8 cellular contexts compared by ENCODE assay signal in the genomic region with DNA sequence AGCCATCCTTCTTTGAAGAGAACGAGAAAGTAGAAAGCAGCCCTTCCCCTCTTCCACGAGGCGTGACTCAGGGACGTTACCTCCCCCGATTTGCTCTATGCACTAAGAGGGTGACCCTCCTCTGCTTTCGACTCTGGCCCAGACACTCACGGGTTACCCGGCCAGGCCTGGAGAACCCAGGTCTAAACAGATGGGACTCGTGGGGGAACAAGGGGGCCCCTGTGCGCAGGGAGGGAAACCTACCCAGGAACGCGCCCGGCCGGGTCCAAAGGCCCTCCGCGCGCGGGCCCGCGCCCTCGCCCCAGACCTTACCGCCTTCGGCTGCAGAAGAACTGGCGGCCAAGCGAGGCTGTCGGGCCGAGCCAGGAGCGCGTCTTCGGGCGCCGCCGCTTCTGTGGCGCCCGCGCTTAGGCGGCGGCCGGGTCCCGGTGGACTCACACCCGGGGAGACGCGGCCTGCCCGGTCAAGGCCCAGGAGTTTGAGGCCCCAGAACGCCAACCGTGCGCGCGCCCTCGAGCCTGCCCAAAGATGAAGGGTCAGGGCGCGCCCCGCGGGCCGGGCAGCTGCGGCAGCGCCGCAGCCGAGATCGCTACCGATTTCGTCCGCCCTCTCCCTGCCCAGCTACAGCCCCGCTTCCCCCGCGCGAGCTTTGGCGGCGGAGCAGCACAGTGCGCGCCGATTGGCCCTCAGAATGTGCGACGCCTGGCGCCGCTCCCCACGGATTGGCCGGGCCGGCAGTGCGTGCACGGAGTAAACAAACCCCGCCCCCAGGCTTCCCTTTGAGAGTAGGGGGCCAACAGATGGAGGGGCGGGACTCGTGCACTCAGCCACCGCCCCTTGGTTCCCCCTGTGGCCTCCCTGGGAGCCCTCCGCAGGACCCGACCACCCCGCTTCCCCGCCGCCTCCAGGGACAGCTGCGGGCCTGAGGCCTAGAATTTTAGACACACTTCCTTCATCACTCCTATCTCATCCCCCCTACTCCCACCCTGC. TPM values are rescaled to one million over a fixed set of nuclear protein-coding genes. Genes with fewer than 3 reads are reported as not detected.
DNase-seq lines count a peak whose midpoint lies in the region; ATAC-seq and TF ChIP-seq lines count a peak whose summit lies in the region.

A gene with protein sequence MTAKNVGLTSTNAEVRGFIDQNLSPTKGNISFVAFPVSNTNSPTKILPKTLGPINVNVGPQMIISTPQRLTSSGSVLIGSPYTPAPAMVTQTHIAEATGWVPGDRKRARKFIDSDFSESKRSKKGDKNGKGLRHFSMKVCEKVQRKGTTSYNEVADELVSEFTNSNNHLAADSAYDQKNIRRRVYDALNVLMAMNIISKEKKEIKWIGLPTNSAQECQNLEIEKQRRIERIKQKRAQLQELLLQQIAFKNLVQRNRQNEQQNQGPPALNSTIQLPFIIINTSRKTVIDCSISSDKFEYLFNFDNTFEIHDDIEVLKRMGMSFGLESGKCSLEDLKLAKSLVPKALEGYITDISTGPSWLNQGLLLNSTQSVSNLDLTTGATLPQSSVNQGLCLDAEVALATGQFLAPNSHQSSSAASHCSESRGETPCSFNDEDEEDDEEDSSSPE (minus strand): TSS at position 674 of the 990 bp plus-strand sequence. CDS start 47,795 bp downstream, outside the sequence.

- no peak for TF ChIP-seq CTCF in BJ (IDR thresholded peaks at IDR 0.05; ENCODE audit: insufficient read depth, low read depth, low read length)

- POLR2A ChIA-PET in BJ (lab: Charles Lee): no interaction called here

- H3K4me3 ChIP-seq in BJ (ENCODE audit: low read depth, low read length): peak within 1 kb of the TSS; percentile 71

- no peaks in the 10 kb centered on the region for H3K36me3 ChIP-seq in BJ (ENCODE audit: control insufficient read depth, insufficient read depth, low read length)

- DNase-seq in BJ (ENCODE audit: low read depth) (peak; percentile 30), GM19238 (ENCODE audit: insufficient read length, low spot score) (peak; percentile 89), NCI-H510A (lab: John Stamatoyannopoulos, UW) (peak; percentile 75)
- peak; percentile 90 for DNase-seq in activated CD4-positive, alpha-beta T cell treated with anti-CD3 and anti-CD28 coated beads for 48 hours
- peak; percentile 65 to 74 for DNase-seq in stimulated activated CD4-positive, alpha-beta T cell treated with anti-CD3 and anti-CD28 coated beads, Interleukin-1b, Interleukin-23, amount 100 ng/mL, for 4 hours (ENCODE audit: low read depth in 2 of 2)

- H3K27ac ChIP-seq in cingulate gyrus (ENCODE audit: low read depth, low read length): peak within 1 kb of the TSS; percentile 21
- H3K27ac ChIP-seq in layer of hippocampus (ENCODE audit: low read depth, low read length): peak within 1 kb of the TSS; percentile 64

- CTCF ChIA-PET in BJ (lab: Yijun Ruan, JAX): interaction anchor here (0.5 to 2.3 kb wide), 4 partner anchors 32 to 208 kb away, joined by 3 to 7 read pairs (median 4); no protein-coding TSS in a partner anchor

- ATAC-seq in HG03439 (IDR thresholded peaks at IDR 0.05; ENCODE audit: unreplicated experiment): peak; percentile 99

- H3K27me3 ChIP-seq in BJ (ENCODE audit: control insufficient read depth, insufficient read depth, low read length) (no peaks in the 10 kb centered on the region), layer of hippocampus (ENCODE audit: control insufficient read depth, insufficient read depth, low read length) (no peaks in the 10 kb centered on the region)

RNA-seq across cellular contexts. Expression of the gene that starts here (rescaled TPM):
- 10.9 and 21.1 TPM in 2 replicates for polyA plus RNA-seq in BJ (2011; rRNA removed)
- 13.3 and 15.6 TPM in 2 replicates for polyA minus RNA-seq in BJ (2011; rRNA and poly(A)+ RNA removed)

Comparison
In these comparisons a context has a peak if more than half of its experiments do, and no peak if none do; other contexts are left out.
1. Peak in every context shown above with its lines: DNase-seq, ATAC-seq, H3K4me3 ChIP-seq and H3K27ac ChIP-seq.
2. DNase-seq: peak in every context shown above with its lines; median percentile 90 in activated CD4-positive, alpha-beta T cell treated with anti-CD3 and anti-CD28 coated beads for 48 hours; 89 in GM19238; 75 in NCI-H510A; 70 in stimulated activated CD4-positive, alpha-beta T cell treated with anti-CD3 and anti-CD28 coated beads, Interleukin-1b, Interleukin-23, amount 100 ng/mL, for 4 hours; 30 in BJ.